Comparison of ENCODE assay signal across 23 cellular contexts in genomic region chr3:164453695-164454094, GRCh38.
DNase-seq lines count a peak whose midpoint lies in the region; TF ChIP-seq lines count a peak whose summit lies in the region.
"Had no signal": no experiment of that assay in that cellular context is flagged by ENCODE, and none has a peak within 500 bp of the region (broad histone marks: within the 10 kb centered on the region; RNA-seq: fewer than 3 reads in every experiment).

No MANE protein-coding gene starts in this region.

- no peak overlapping the region for H4K8ac ChIP-seq in H9 (replicated peaks; ENCODE audit: insufficient read length, low read depth, low read length)

- H3K4ac ChIP-seq in H9 (ENCODE audit: low read depth, low read length), result no peak overlapping the region

- H3K9me3 ChIP-seq in SU-DHL-6 (ENCODE audit: insufficient read depth, low read length), result peaks cover 3% of the 10 kb centered on the region; the same call in 1 of the 2 replicates
- H3K9me3 ChIP-seq in neural cell (ENCODE audit: low read length), result peaks cover 1% of the 10 kb centered on the region
- H3K9me3 ChIP-seq in uterus, result no peaks in the 10 kb centered on the region
- H3K9me3 ChIP-seq in H9 (ENCODE audit: control insufficient read depth, low read depth, low read length), result no peaks in the 10 kb centered on the region
- H3K9me3 ChIP-seq: BE2C, BLaER1 had no signal

- no peak overlapping the region for H4K5ac ChIP-seq in H9 (ENCODE audit: insufficient read length, low read depth, low read length)

- H3K27me3 Mint-ChIP-seq in H9 (ENCODE audit: low read depth), result no peaks in the 10 kb centered on the region
- H3K27me3 Mint-ChIP-seq: CD4-positive, alpha-beta memory T cell; CD4-positive, CD25-positive, alpha-beta regulatory T cell; CD8-positive, alpha-beta memory T cell had no signal

- no peak overlapping the region for H3K23ac ChIP-seq in H9 (ENCODE audit: insufficient read length, low read depth, low read length)

- H2AFZ ChIP-seq in SU-DHL-6 (ENCODE audit: low read depth, low read length, severe bottlenecking) (no peak overlapping the region), neural cell (ENCODE audit: low read depth, low read length) (no peak overlapping the region), H9 (ENCODE audit: low read length) (no peak overlapping the region)

- no peak overlapping the region for H2BK120ac ChIP-seq in H9 (ENCODE audit: low read depth, low read length, poor library complexity, severe bottlenecking)

- H3K27ac ChIP-seq in SU-DHL-6 (ENCODE audit: low read depth, low read length) (no peak overlapping the region), neural cell (ENCODE audit: low read length) (no peak overlapping the region), uterus (peak overlapping the region; percentile 26 to 79), H9 (ENCODE audit: insufficient read length, low read depth, low read length) (no peak overlapping the region)
- H3K27ac ChIP-seq: 22Rv1, BLaER1 had no signal

- H3K27ac Mint-ChIP-seq in H9, result no peak overlapping the region
- H3K27ac Mint-ChIP-seq: CD14-positive monocyte; CD4-positive, alpha-beta memory T cell; CD4-positive, CD25-positive, alpha-beta regulatory T cell; CD8-positive, alpha-beta memory T cell had no signal

- H3K4me3 Mint-ChIP-seq in H9, result no peak overlapping the region
- H3K4me3 Mint-ChIP-seq: CD14-positive monocyte; CD4-positive, alpha-beta memory T cell; CD4-positive, CD25-positive, alpha-beta regulatory T cell; CD8-positive, alpha-beta memory T cell had no signal

- H3K36me3 Mint-ChIP-seq in H9 (ENCODE audit: insufficient read depth in 1 of 3, low read depth in 3 of 3), result no peaks in the 10 kb centered on the region; a peak in 2 of 7 replicates
- H3K36me3 Mint-ChIP-seq: CD14-positive monocyte; CD4-positive, alpha-beta memory T cell; CD4-positive, CD25-positive, alpha-beta regulatory T cell; CD8-positive, alpha-beta memory T cell had no signal

- H3K4me1 Mint-ChIP-seq in H9, result peaks cover 8% of the 10 kb centered on the region in 2 experiments
- H3K4me1 Mint-ChIP-seq: CD14-positive monocyte; CD4-positive, alpha-beta memory T cell; CD8-positive, alpha-beta memory T cell had no signal

- H3K79me2 ChIP-seq in SU-DHL-6 (ENCODE audit: insufficient read depth, low read length) (no peaks in the 10 kb centered on the region), neural cell (replicated peaks; ENCODE audit: insufficient read depth, low read length) (no peaks in the 10 kb centered on the region), H9 (ENCODE audit: insufficient read depth, low read length) (no peaks in the 10 kb centered on the region)

- H3K4me3 ChIP-seq in SU-DHL-6 (ENCODE audit: insufficient read depth, low read length, poor library complexity, severe bottlenecking), result no peak overlapping the region
- H3K4me3 ChIP-seq in neural cell (ENCODE audit: low read length), result no peak overlapping the region
- no peak overlapping the region for H3K4me3 ChIP-seq in uterus
- H3K4me3 ChIP-seq: BLaER1, GM12878 had no signal

- H3K36me3 ChIP-seq in SU-DHL-6 (ENCODE audit: low read length) (no peaks in the 10 kb centered on the region), neural cell (ENCODE audit: insufficient read depth, low read length) (no peaks in the 10 kb centered on the region), uterus (no peaks in the 10 kb centered on the region)
- H3K36me3 ChIP-seq: BE2C, BLaER1 had no signal

- H3K27me3 ChIP-seq in SU-DHL-6 (ENCODE audit: low read length), result no peaks in the 10 kb centered on the region
- no peaks in the 10 kb centered on the region for H3K27me3 ChIP-seq in neural cell (ENCODE audit: insufficient read depth, low read depth, low read length)
- H3K27me3 ChIP-seq in uterus, result no peaks in the 10 kb centered on the region
- no peaks in the 10 kb centered on the region for H3K27me3 ChIP-seq in H9 (ENCODE audit: insufficient read depth, low read length)
- H3K27me3 ChIP-seq: BE2C, BLaER1 had no signal

- H3K9me3 Mint-ChIP-seq in H9, result peaks cover 0 to 8% of the 10 kb centered on the region in 2 experiments; a peak in 3 of 5 replicates

- H3K4me2 ChIP-seq in SU-DHL-6 (ENCODE audit: low read depth, low read length, poor library complexity, severe bottlenecking) (peak overlapping the region; percentile 46), neural cell (ENCODE audit: low read length) (no peak overlapping the region), H9 (ENCODE audit: insufficient read depth, insufficient read length, low read length) (no peak overlapping the region)
- H3K4me2 ChIP-seq: BLaER1 had no signal

- no peak overlapping the region for H2BK20ac ChIP-seq in H9 (ENCODE audit: low read depth, low read length, poor library complexity, severe bottlenecking)

- H3K4me1 ChIP-seq in uterus (peaks cover 0 to 5% of the 10 kb centered on the region in 2 donors), H9 (ENCODE audit: insufficient read depth, low read length) (no peaks in the 10 kb centered on the region)
- H3K4me1 ChIP-seq: BE2C, BLaER1 had no signal

- H3K79me1 ChIP-seq in H9 (ENCODE audit: insufficient read depth, low read depth, low read length, poor library complexity, severe bottlenecking), result no peaks in the 10 kb centered on the region

- no peaks in the 10 kb centered on the region for H3K23me2 ChIP-seq in H9 (ENCODE audit: insufficient read length, low read depth, low read length, poor library complexity, severe bottlenecking)

- no peak overlapping the region for H2BK5ac ChIP-seq in H9 (ENCODE audit: insufficient read length, low read length)

- no peak overlapping the region for H2AK5ac ChIP-seq in H9 (ENCODE audit: insufficient read length, low read length)

- no peak for TF ChIP-seq CTCF in SU-DHL-6 (IDR thresholded peaks at IDR 0.05; ENCODE audit: insufficient read depth, low read length, poor library complexity, severe bottlenecking)
- TF ChIP-seq CTCF in neural cell (IDR thresholded peaks at IDR 0.05; ENCODE audit: poor library complexity, severe bottlenecking), result no peak
- TF ChIP-seq CTCF in uterus (IDR thresholded peaks at IDR 0.05), result no peak
- no peak for TF ChIP-seq CTCF in H9 (conservative IDR thresholded peaks at IDR 0.05)

- H3K9me2 ChIP-seq in SU-DHL-6 (replicated peaks; ENCODE audit: insufficient read depth, low read length) (no peaks in the 10 kb centered on the region), neural cell (ENCODE audit: insufficient read depth, low read length) (no peaks in the 10 kb centered on the region)

- H3K56ac ChIP-seq in H9 (ENCODE audit: insufficient read length, low read depth, low read length), result no peak overlapping the region

- peak; percentile 100 for TF ChIP-seq EP300 in neural cell (conservative IDR thresholded peaks at IDR 0.05; ENCODE audit: poor library complexity, severe bottlenecking)

- no peak overlapping the region for H2BK15ac ChIP-seq in H9 (ENCODE audit: low read depth, low read length)

- intact Hi-C loops in uterus (cut with DNase I; ENCODE audit: low total_unique reads), result no loop called here

- H3K18ac ChIP-seq in H9 (ENCODE audit: insufficient read length, low read depth, low read length), result no peak overlapping the region

- no peaks in the 10 kb centered on the region for H4K20me1 ChIP-seq in SU-DHL-6 (ENCODE audit: low read depth, low read length)
- H4K20me1 ChIP-seq in neural cell (ENCODE audit: insufficient read depth), result no peaks in the 10 kb centered on the region
- no peaks in the 10 kb centered on the region for H4K20me1 ChIP-seq in H9 (ENCODE audit: control insufficient read depth, insufficient read depth, insufficient read length)
- H4K20me1 ChIP-seq: BLaER1 had no signal

- DNase-seq in uterus, result no peak
- no peak for DNase-seq in H9
- no peak for DNase-seq in A172 (ENCODE audit: low spot score)
- DNase-seq: ACHN; BE2C; C1 segment of cervical spinal cord; CD4-positive, alpha-beta memory T cell; CD4-positive, CD25-positive, alpha-beta regulatory T cell; CD8-positive, alpha-beta memory T cell; COR-L47; DMS 273 treated with DMSO at 0.1 percent for 48 hours; DMS153; DMS53; DMS79; DND-41; EL; GDM1 had no signal

- no peak for TF ChIP-seq POLR2A in uterus (IDR thresholded peaks at IDR 0.05)

- TF ChIP-seq RAD21 in neural cell (conservative IDR thresholded peaks at IDR 0.05), result no peak

- H3K14ac ChIP-seq in H9 (ENCODE audit: insufficient read depth, low read length), result no peak overlapping the region

- H4K91ac ChIP-seq in H9 (ENCODE audit: insufficient read length, low read depth, low read length), result no peak overlapping the region

- H3K9ac ChIP-seq in SU-DHL-6 (ENCODE audit: low read length) (no peak overlapping the region), neural cell (ENCODE audit: low read length) (no peak overlapping the region), H9 (ENCODE audit: extremely low read depth, insufficient read length, low read length) (no peak overlapping the region)
- H3K9ac ChIP-seq: BLaER1 had no signal

- H3T11ph ChIP-seq in H9 (ENCODE audit: low read length), result no peak overlapping the region

- H3F3A ChIP-seq in SU-DHL-6 (ENCODE audit: insufficient read depth) (no peaks in the 10 kb centered on the region), neural cell (ENCODE audit: insufficient read depth, low read length, poor library complexity, severe bottlenecking) (no peaks in the 10 kb centered on the region)

- no CpG with 5 or more reads among the region's 1 CpG for WGBS in H9 (ENCODE audit: extremely low coverage, insufficient read length, low lambda C conversion rate)

- no peak overlapping the region for H2BK12ac ChIP-seq in H9 (ENCODE audit: insufficient read length, low read depth, low read length)

TF ChIP-seq in neural cell, 6 proteins besides CTCF, POLR2A, EP300 and RAD21 (continues in another document):
- TF ChIP-seq POLR2AphosphoS5 (IDR thresholded peaks at IDR 0.05) (peak; percentile 95), EZH2 (IDR thresholded peaks at IDR 0.05; ENCODE audit: borderline replicate concordance, insufficient read depth, low read length, poor library complexity, severe bottlenecking) (no peak)

Comparison
In these comparisons a context has a peak if more than half of its experiments do, and no peak if none do; other contexts are left out.
1. H3K27ac ChIP-seq: peak in uterus (2 of 2); none in SU-DHL-6 (single experiment), neural cell (single experiment) and H9 (single experiment).